In genomic region chr5:115544371-115545064, GRCh38 we compare ENCODE assay signal across 8 cellular contexts. TPM values are rescaled to one million over a fixed set of nuclear protein-coding genes. Genes with fewer than 3 reads are reported as not detected.
A peak's percentile ranks its signal among the peaks of the same experiment; 100 is the strongest.
DNase-seq lines count a peak whose midpoint lies in the region; ATAC-seq and TF ChIP-seq lines count a peak whose summit lies in the region.

A gene with protein sequence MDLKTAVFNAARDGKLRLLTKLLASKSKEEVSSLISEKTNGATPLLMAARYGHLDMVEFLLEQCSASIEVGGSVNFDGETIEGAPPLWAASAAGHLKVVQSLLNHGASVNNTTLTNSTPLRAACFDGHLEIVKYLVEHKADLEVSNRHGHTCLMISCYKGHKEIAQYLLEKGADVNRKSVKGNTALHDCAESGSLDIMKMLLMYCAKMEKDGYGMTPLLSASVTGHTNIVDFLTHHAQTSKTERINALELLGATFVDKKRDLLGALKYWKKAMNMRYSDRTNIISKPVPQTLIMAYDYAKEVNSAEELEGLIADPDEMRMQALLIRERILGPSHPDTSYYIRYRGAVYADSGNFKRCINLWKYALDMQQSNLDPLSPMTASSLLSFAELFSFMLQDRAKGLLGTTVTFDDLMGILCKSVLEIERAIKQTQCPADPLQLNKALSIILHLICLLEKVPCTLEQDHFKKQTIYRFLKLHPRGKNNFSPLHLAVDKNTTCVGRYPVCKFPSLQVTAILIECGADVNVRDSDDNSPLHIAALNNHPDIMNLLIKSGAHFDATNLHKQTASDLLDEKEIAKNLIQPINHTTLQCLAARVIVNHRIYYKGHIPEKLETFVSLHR (minus strand): TSS chr5:115544775. CDS start chr5:115543493, 1,282 bp downstream.

- H3K4me1 ChIP-seq in muscle layer of duodenum (ENCODE audit: control insufficient read depth in 1 of 2, insufficient read depth in 2 of 2, low read length in 2 of 2) = peaks cover 20 to 24% of the 10 kb centered on the region in 2 donors

- H3K9me3 ChIP-seq in muscle layer of duodenum (ENCODE audit: control insufficient read depth in 1 of 2, low read length in 2 of 2) = peaks cover 0 to 3% of the 10 kb centered on the region in 2 donors

- H3K27ac ChIP-seq in muscle layer of duodenum (ENCODE audit: low read length) = peak within 1 kb of the TSS; percentile 95

- H3K4me1 Mint-ChIP-seq in activated T-cell treated with anti-CD3 and anti-CD28 coated beads, Interleukin-2, amount 50 U/mL, for 4 hours (ENCODE audit: low read depth) = peaks cover 49% of the 10 kb centered on the region

- peaks cover 11 to 13% of the 10 kb centered on the region in 2 donors for H3K36me3 ChIP-seq in muscle layer of duodenum (ENCODE audit: control insufficient read depth in 1 of 2, insufficient read depth in 2 of 2, low read length in 2 of 2)

- DNase-seq in DMS153 treated with DMSO at 0.1 percent for 48 hours (lab: John Stamatoyannopoulos, UW; ENCODE audit: unreplicated experiment) (peak; percentile 40), KBM-7 (peak; percentile 93)
- DNase-seq in activated T-cell treated with anti-CD3 and anti-CD28 coated beads, Interleukin-2, amount 50 U/mL, for 4 hours = peak; percentile 99
- peak; percentile 93 to 98 for DNase-seq in stimulated activated CD8-positive, alpha-beta memory T cell treated with anti-CD3 and anti-CD28 coated beads, Interleukin-7, amount 100 ng/mL, for 4 hours (ENCODE audit: low read depth in 2 of 2)

- peaks cover 23% of the 10 kb centered on the region for H3K36me3 Mint-ChIP-seq in activated T-cell treated with anti-CD3 and anti-CD28 coated beads, Interleukin-2, amount 50 U/mL, for 4 hours (ENCODE audit: insufficient read depth)

- no peaks in the 10 kb centered on the region for H3K9me3 Mint-ChIP-seq in activated T-cell treated with anti-CD3 and anti-CD28 coated beads, Interleukin-2, amount 50 U/mL, for 4 hours

- H3K27me3 ChIP-seq in muscle layer of duodenum (ENCODE audit: low read depth, low read length) = no peaks in the 10 kb centered on the region

- ATAC-seq in GM21717 (IDR thresholded peaks at IDR 0.05; ENCODE audit: unreplicated experiment) = peak; percentile 97
- ATAC-seq in activated T-cell treated with anti-CD3 and anti-CD28 coated beads, Interleukin-2, amount 50 U/mL, for 4 hours = peak; percentile 93 to 96
- ATAC-seq in esophagus mucosa = peak; percentile 99

- peak within 1 kb of the TSS; percentile 89 for H3K4me3 Mint-ChIP-seq in activated T-cell treated with anti-CD3 and anti-CD28 coated beads, Interleukin-2, amount 50 U/mL, for 4 hours

- peak within 1 kb of the TSS; percentile 84 to 88 for H3K4me3 ChIP-seq in muscle layer of duodenum (ENCODE audit: low read depth in 1 of 2, low read length in 2 of 2)

- in situ Hi-C loops in KBM-7 (cut with MboI; ENCODE audit: low pct_unique_long_range_greater_than_20kb, low sequenced_read_pairs) = no loop called here

- no peaks in the 10 kb centered on the region for H3K27me3 Mint-ChIP-seq in activated T-cell treated with anti-CD3 and anti-CD28 coated beads, Interleukin-2, amount 50 U/mL, for 4 hours (ENCODE audit: low read depth)

TF ChIP-seq in PFSK-1, 5 proteins besides CTCF, POLR2A, EP300 and RAD21:
- TF ChIP-seq, protein P1, sequence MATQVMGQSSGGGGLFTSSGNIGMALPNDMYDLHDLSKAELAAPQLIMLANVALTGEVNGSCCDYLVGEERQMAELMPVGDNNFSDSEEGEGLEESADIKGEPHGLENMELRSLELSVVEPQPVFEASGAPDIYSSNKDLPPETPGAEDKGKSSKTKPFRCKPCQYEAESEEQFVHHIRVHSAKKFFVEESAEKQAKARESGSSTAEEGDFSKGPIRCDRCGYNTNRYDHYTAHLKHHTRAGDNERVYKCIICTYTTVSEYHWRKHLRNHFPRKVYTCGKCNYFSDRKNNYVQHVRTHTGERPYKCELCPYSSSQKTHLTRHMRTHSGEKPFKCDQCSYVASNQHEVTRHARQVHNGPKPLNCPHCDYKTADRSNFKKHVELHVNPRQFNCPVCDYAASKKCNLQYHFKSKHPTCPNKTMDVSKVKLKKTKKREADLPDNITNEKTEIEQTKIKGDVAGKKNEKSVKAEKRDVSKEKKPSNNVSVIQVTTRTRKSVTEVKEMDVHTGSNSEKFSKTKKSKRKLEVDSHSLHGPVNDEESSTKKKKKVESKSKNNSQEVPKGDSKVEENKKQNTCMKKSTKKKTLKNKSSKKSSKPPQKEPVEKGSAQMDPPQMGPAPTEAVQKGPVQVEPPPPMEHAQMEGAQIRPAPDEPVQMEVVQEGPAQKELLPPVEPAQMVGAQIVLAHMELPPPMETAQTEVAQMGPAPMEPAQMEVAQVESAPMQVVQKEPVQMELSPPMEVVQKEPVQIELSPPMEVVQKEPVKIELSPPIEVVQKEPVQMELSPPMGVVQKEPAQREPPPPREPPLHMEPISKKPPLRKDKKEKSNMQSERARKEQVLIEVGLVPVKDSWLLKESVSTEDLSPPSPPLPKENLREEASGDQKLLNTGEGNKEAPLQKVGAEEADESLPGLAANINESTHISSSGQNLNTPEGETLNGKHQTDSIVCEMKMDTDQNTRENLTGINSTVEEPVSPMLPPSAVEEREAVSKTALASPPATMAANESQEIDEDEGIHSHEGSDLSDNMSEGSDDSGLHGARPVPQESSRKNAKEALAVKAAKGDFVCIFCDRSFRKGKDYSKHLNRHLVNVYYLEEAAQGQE (IDR thresholded peaks at IDR 0.05; ENCODE audit: insufficient read depth in 1 of 2, low read depth in 2 of 2, low read length in 2 of 2) = no peak; a peak in 1 of 4 replicates
- TF ChIP-seq SIN3A (IDR thresholded peaks at IDR 0.05; ENCODE audit: borderline replicate concordance, insufficient read depth, low read length) (peak; percentile 76; the same call in 1 of the 2 replicates), FOXP2 (optimal IDR thresholded peaks at IDR 0.05; ENCODE audit: borderline replicate concordance, extremely low read depth, extremely low read length, insufficient read depth) (peak; percentile 99), POLR2AphosphoS5 (IDR thresholded peaks at IDR 0.05; ENCODE audit: low read depth, low read length) (peak; percentile 88), TAF1 (IDR thresholded peaks at IDR 0.05; ENCODE audit: borderline replicate concordance, insufficient read depth, low read length) (peak; percentile 97)
TF ChIP-seq in PFSK-1: peak in this region for 4.

RNA-seq across cellular contexts. Expression of the gene that starts here (rescaled TPM):
- 4.2 TPM for polyA plus RNA-seq in PFSK-1 (2012; ENCODE audit: insufficient read length, low read depth)
- total RNA-seq in activated T-cell treated with anti-CD3 and anti-CD28 coated beads, Interleukin-2, amount 50 U/mL, for 4 hours = 10 to 100 TPM in 1 of 3 donors, 1 to 10 TPM in 2; 9.6 to 10.9 (median 10.0) TPM
- total RNA-seq in esophagus mucosa = 9.0 TPM

Comparison
In these comparisons a context has a peak if more than half of its experiments do, and no peak if none do; other contexts are left out.
1. Peak in every context shown above with its lines: DNase-seq, ATAC-seq, H3K4me3 ChIP-seq and H3K27ac ChIP-seq.
2. DNase-seq: peak in every context shown above with its lines; median percentile 99 in activated T-cell treated with anti-CD3 and anti-CD28 coated beads, Interleukin-2, amount 50 U/mL, for 4 hours; 96 in stimulated activated CD8-positive, alpha-beta memory T cell treated with anti-CD3 and anti-CD28 coated beads, Interleukin-7, amount 100 ng/mL, for 4 hours; 93 in KBM-7; 40 in DMS153 treated with DMSO at 0.1 percent for 48 hours.